7 cellular contexts compared by ENCODE assay signal in the genomic region with DNA sequence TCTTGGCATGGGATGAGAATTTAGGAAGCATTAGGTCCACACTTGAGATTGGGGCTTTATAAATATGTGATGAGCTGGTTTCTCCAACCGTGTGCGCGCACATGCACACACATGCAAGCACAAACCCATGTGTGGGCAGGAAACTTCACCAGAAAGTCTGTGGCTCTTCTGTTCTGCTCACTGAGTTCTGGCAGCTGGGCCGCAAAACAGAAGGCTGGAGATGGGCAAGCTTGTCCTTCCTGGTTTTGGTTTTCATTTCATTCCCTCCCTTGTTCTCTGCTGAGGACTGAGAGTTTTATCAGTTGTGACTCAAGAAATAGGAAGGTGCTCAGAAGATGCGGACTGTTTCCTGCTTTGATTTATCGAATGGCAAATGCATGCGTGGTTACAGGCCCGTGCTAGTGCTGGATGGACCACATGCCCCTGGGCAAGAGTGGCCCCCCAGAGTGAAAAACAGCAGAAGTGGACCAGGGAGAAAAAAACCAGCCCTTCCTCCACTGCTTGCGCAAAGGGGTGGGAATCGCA. TPM values are rescaled to one million over a fixed set of nuclear protein-coding genes. Genes with fewer than 3 reads are reported as not detected.
DNase-seq lines count a peak whose midpoint lies in the region; ATAC-seq and TF ChIP-seq lines count a peak whose summit lies in the region.

No MANE protein-coding gene starts in this region.

- DNase-seq in WTC11 (ENCODE audit: low spot score) (no peak), left ventricle myocardium superior (peak; percentile 63), stomach (no peak), NCI-H1105 treated with DMSO at 0.1 percent for 48 hours (lab: John Stamatoyannopoulos, UW) (no peak), NCI-H2171 treated with DMSO at 0.1 percent for 48 hours (lab: John Stamatoyannopoulos, UW) (no peak)

- H3K36me3 ChIP-seq in stomach: no peaks in the 10 kb centered on the region

- H3K4me1 ChIP-seq in stomach: peaks cover 69 to 98% (median 85%) of the 10 kb centered on the region in 4 donors

- H3K9me3 Mint-ChIP-seq in WTC11: no peaks in the 10 kb centered on the region

- peak overlapping the region in 1 of 4 donors; percentile 7 for H3K4me3 ChIP-seq in stomach

- no peaks in the 10 kb centered on the region for H3K27me3 Mint-ChIP-seq in WTC11 (ENCODE audit: low read depth)

- CTCF ChIA-PET in WTC11 (lab: Charles Lee): interaction anchor here (0.8 to 1.8 kb wide), 7 partner anchors 14 to 82 kb away, joined by 3 to 4 read pairs (median 3); a partner anchor contains a TSS

- no peaks in the 10 kb centered on the region for H3K27me3 ChIP-seq in stomach

- ATAC-seq in GM18870 (IDR thresholded peaks at IDR 0.05; ENCODE audit: unreplicated experiment) (peak; percentile 47), HG02885 (IDR thresholded peaks at IDR 0.05; ENCODE audit: poor library complexity, unreplicated experiment) (peak; percentile 55), WTC11 (no peak), left ventricle myocardium superior (peak; percentile 57)

- H3K9me3 ChIP-seq in stomach: no peaks in the 10 kb centered on the region

- TF ChIP-seq POLR2A in stomach (IDR thresholded peaks at IDR 0.05): no peak

- H3K4me1 Mint-ChIP-seq in WTC11: peaks cover 12% of the 10 kb centered on the region

- intact Hi-C loops in left ventricle myocardium superior (cut with micrococcal nuclease) (no loop called here), stomach (cut with DNase I; ENCODE audit: low total_unique reads) (no loop called here)

- no peak for TF ChIP-seq EP300 in stomach (IDR thresholded peaks at IDR 0.05)

- WGBS in stomach, 5 donors: 43 to 53% (median 49%) methylated on average over 10 of the region's 10 CpGs

- TF ChIP-seq CTCF in WTC11 (IDR thresholded peaks at IDR 0.05): no peak
- no peak for TF ChIP-seq CTCF in stomach (IDR thresholded peaks at IDR 0.05)

- POLR2A ChIA-PET in WTC11 (lab: Charles Lee): no interaction called here

- no peak overlapping the region for H3K4me3 Mint-ChIP-seq in WTC11

- H3K36me3 Mint-ChIP-seq in WTC11: no peaks in the 10 kb centered on the region

- peak overlapping the region; percentile 71 to 96 (median 83) for H3K27ac ChIP-seq in stomach

- H3K27ac Mint-ChIP-seq in WTC11: peak overlapping the region; percentile 68

TF ChIP-seq in WTC11, 78 proteins besides CTCF, POLR2A, EP300 and RAD21:
- TF ChIP-seq ZNF232 (CRISPR knock-in tag; IDR thresholded peaks at IDR 0.05): no peak
- TF ChIP-seq GRHL2 (CRISPR knock-in tag; IDR thresholded peaks at IDR 0.05; ENCODE audit: insufficient replicate concordance, severe bottlenecking): no peak
- no peak for TF ChIP-seq JUN (CRISPR knock-in tag; IDR thresholded peaks at IDR 0.05)
- TF ChIP-seq TCF7 (CRISPR knock-in tag; IDR thresholded peaks at IDR 0.05; ENCODE audit: low read depth): no peak
- no peak for TF ChIP-seq SP1 (CRISPR knock-in tag; conservative IDR thresholded peaks at IDR 0.05)
- no peak for TF ChIP-seq RELA (CRISPR knock-in tag; IDR thresholded peaks at IDR 0.05; ENCODE audit: borderline replicate concordance)
- TF ChIP-seq, protein P1, sequence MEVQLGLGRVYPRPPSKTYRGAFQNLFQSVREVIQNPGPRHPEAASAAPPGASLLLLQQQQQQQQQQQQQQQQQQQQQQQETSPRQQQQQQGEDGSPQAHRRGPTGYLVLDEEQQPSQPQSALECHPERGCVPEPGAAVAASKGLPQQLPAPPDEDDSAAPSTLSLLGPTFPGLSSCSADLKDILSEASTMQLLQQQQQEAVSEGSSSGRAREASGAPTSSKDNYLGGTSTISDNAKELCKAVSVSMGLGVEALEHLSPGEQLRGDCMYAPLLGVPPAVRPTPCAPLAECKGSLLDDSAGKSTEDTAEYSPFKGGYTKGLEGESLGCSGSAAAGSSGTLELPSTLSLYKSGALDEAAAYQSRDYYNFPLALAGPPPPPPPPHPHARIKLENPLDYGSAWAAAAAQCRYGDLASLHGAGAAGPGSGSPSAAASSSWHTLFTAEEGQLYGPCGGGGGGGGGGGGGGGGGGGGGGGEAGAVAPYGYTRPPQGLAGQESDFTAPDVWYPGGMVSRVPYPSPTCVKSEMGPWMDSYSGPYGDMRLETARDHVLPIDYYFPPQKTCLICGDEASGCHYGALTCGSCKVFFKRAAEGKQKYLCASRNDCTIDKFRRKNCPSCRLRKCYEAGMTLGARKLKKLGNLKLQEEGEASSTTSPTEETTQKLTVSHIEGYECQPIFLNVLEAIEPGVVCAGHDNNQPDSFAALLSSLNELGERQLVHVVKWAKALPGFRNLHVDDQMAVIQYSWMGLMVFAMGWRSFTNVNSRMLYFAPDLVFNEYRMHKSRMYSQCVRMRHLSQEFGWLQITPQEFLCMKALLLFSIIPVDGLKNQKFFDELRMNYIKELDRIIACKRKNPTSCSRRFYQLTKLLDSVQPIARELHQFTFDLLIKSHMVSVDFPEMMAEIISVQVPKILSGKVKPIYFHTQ (CRISPR knock-in tag; IDR thresholded peaks at IDR 0.05): no peak

RNA-seq across cellular contexts. Expression of a gene that starts 14.1 kb away (rescaled TPM):
- 3.3 to 4.0 TPM (median 3.8 TPM) in 3 replicates for total RNA-seq in WTC11 (2021)
- total RNA-seq in left ventricle myocardium superior: 16.6 TPM
- 10 to 100 TPM in 2 of 5 donors, 1 to 10 TPM in 3; 1.2 to 17.7 (median 9.7) TPM for total RNA-seq in stomach
- polyA plus RNA-seq in stomach: 10 to 100 TPM in 1 of 3 donors, 1 to 10 TPM in 2; 6.3 to 11.0 (median 6.4) TPM

RNA-seq across cellular contexts. Expression of a gene that starts 40.8 kb away (rescaled TPM):
- total RNA-seq in WTC11 (2021) (0.14 to 0.15 TPM in 2 of 3 replicates, not detected in the other), left ventricle myocardium superior (not detected), stomach (not detected)
- polyA plus RNA-seq in stomach: not detected
